24 cellular contexts compared by ENCODE assay signal in the genomic region with DNA sequence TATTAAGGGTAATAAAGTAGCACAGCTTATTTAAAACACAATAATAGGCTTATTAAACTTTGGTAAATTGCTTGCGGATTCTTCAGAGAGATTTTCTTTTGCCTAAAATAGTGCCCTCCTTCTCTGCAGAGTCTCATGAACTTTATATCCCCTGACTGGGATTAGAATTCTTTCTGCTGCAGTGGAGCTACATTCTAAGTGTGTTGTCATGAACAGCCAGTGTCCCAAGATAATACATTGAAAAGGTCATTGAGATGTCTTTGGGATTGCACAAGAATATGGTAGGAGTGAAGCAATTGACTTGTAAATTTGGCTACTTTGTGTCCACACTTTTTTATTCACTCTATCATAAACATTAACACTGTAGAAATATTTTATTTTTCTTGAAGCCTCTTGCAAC.
"Had no signal": no experiment of that assay in that cellular context is flagged by ENCODE, and none has a peak within 500 bp of the region (broad histone marks: within the 10 kb centered on the region; RNA-seq: fewer than 3 reads in every experiment).

No MANE protein-coding gene starts in this region.

- H3K27me3 ChIP-seq: dorsolateral prefrontal cortex, esophagus muscularis mucosa, foreskin keratinocyte, gastroesophageal sphincter, heart right ventricle, left lung, sigmoid colon, stomach, thyroid gland had no signal

- ATAC-seq: foreskin keratinocyte; gastroesophageal sphincter; left lung; lower lobe of right lung; naive thymus-derived CD8-positive, alpha-beta T cell; stimulated activated effector memory CD8-positive, alpha-beta T cell treated with anti-CD3 and anti-CD28 coated beads, Interleukin-12 subunit alpha, Interleukin-12 subunit beta, amount 100 ng/mL, for 72 hours had no signal

- H3K9me3 ChIP-seq: esophagus muscularis mucosa, gastroesophageal sphincter, heart right ventricle, left lung, lower lobe of right lung, prostate gland, sigmoid colon, thyroid gland had no signal

- H3K36me3 ChIP-seq: esophagus muscularis mucosa, gastroesophageal sphincter, heart right ventricle, left lung, lower lobe of right lung, prostate gland, sigmoid colon, stomach, thyroid gland had no signal

- H3K4me3 ChIP-seq: dorsolateral prefrontal cortex, esophagus muscularis mucosa, gastroesophageal sphincter, heart right ventricle, left lung, lower lobe of right lung, prostate gland, sigmoid colon, stomach, thyroid gland had no signal

- DNase-seq: dorsolateral prefrontal cortex; effector CD8-positive, alpha-beta T cell; endodermal cell; foreskin keratinocyte; heart right ventricle; hippocampal formation; left cardiac atrium; left lung; lower lobe of right lung; naive thymus-derived CD8-positive, alpha-beta T cell; nephron progenitor cell; nucleus accumbens; sigmoid colon; stimulated activated CD4-positive, alpha-beta T cell treated with anti-CD3 and anti-CD28 coated beads, Interleukin-2, amount 100 ng/mL, for 24 hours; stimulated activated CD4-positive, alpha-beta T cell treated with anti-CD3 and anti-CD28 coated beads, Interleukin-4, amount 100 ng/mL, for 24 hours; stimulated activated naive CD4-positive, alpha-beta T cell treated with Interleukin-2 at 50 U/mL for 16 hours; stomach; thyroid gland; trophoblast cell had no signal

- H3K27ac ChIP-seq: dorsolateral prefrontal cortex, epithelial cell of prostate, esophagus muscularis mucosa, foreskin keratinocyte, gastroesophageal sphincter, heart right ventricle, left lung, lower lobe of right lung, prostate gland, sigmoid colon, stomach, thyroid gland had no signal

- H3K4me1 ChIP-seq: foreskin keratinocyte, gastroesophageal sphincter, heart right ventricle, left lung, lower lobe of right lung, prostate gland, sigmoid colon, stomach, thyroid gland had no signal
